In the genomic region with DNA sequence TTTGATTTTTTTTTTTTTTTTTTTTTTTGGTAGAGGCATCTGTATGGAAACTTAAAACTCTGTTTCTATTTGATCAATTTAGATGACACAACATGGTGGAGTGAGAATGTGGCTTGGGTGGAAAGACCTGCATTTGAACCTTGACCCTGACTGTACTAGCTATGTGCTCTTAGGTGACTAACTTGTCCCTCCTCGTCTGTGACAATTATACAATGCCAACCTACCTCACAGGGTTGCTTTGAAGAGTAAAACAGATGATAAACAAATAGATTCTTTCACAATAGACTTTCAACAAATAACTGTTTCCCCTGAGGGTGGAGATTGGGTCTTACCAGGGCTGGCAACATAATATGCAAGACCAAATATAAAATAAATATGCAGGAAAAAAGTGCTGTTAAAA, we compare ENCODE assay signal across 1 cellular context.
TF ChIP-seq lines count a peak whose summit lies in the region.

No MANE protein-coding gene starts in this region.

TF ChIP-seq in HepG2, 621 proteins besides CTCF, POLR2A, EP300 and RAD21 (continued from another document and continues in another):
- TF ChIP-seq ELF3 (CRISPR knock-in tag; IDR thresholded peaks at IDR 0.05) (peak; percentile 72; the same call in 1 of the 2 replicates), PHF20 (CRISPR knock-in tag; IDR thresholded peaks at IDR 0.05) (no peak), IRF2 (CRISPR knock-in tag; IDR thresholded peaks at IDR 0.05) (peak; percentile 71; the same call in 1 of the 2 replicates), MIXL1 (CRISPR knock-in tag; IDR thresholded peaks at IDR 0.05) (peak; percentile 71), MEIS1 (CRISPR knock-in tag; IDR thresholded peaks at IDR 0.05; ENCODE audit: borderline replicate concordance) (0 out of 2 replicates have a peak, but pooled peaks have one; percentile 37), FOXC1 (CRISPR knock-in tag; IDR thresholded peaks at IDR 0.05; ENCODE audit: borderline replicate concordance) (no peak), HOXA3 (CRISPR knock-in tag; IDR thresholded peaks at IDR 0.05) (peak; percentile 58; the same call in 1 of the 2 replicates), SNAPC2 (CRISPR knock-in tag; IDR thresholded peaks at IDR 0.05) (no peak), MIER3 (CRISPR knock-in tag; IDR thresholded peaks at IDR 0.05; ENCODE audit: borderline replicate concordance) (peak; percentile 25; the same call in 1 of the 2 replicates), ZFP1 (CRISPR knock-in tag; IDR thresholded peaks at IDR 0.05) (peak; percentile 57; the same call in 1 of the 2 replicates), TEAD3 (CRISPR knock-in tag; optimal IDR thresholded peaks at IDR 0.05; ENCODE audit: borderline replicate concordance) (peak; percentile 92), TGIF2 (CRISPR knock-in tag; IDR thresholded peaks at IDR 0.05) (0 out of 2 replicates have a peak, but pooled peaks have one; percentile 21), THAP11 (CRISPR knock-in tag; IDR thresholded peaks at IDR 0.05) (peak; percentile 63), FOXK1 (CRISPR knock-in tag; IDR thresholded peaks at IDR 0.05; ENCODE audit: borderline replicate concordance, low read depth) (peak; percentile 81), NCOR1 (IDR thresholded peaks at IDR 0.05; ENCODE audit: borderline replicate concordance, low read length) (peak; percentile 91; the same call in 1 of the 2 replicates), ZNF350 (CRISPR knock-in tag; IDR thresholded peaks at IDR 0.05; ENCODE audit: borderline replicate concordance, low read depth) (no peak), KLF6 (CRISPR knock-in tag; IDR thresholded peaks at IDR 0.05) (no peak), RXRB (CRISPR knock-in tag; IDR thresholded peaks at IDR 0.05; ENCODE audit: borderline replicate concordance) (peak; percentile 90), ZBTB21 (CRISPR knock-in tag; IDR thresholded peaks at IDR 0.05) (peak; percentile 59; the same call in 1 of the 2 replicates), KAT8 (CRISPR knock-in tag; IDR thresholded peaks at IDR 0.05) (peak; percentile 34; the same call in 1 of the 2 replicates), MAF1 (CRISPR knock-in tag; IDR thresholded peaks at IDR 0.05; ENCODE audit: borderline replicate concordance) (no peak), EHMT2 (IDR thresholded peaks at IDR 0.05; ENCODE audit: borderline replicate concordance, low read depth, low read length) (peak; percentile 48; the same call in 1 of the 2 replicates), ZNF724P (CRISPR knock-in tag; IDR thresholded peaks at IDR 0.05; ENCODE audit: borderline replicate concordance) (no peak), PHF21A (CRISPR knock-in tag; IDR thresholded peaks at IDR 0.05) (peak; percentile 75), ZNF552 (CRISPR knock-in tag; IDR thresholded peaks at IDR 0.05; ENCODE audit: borderline replicate concordance) (no peak), ZNF317 (CRISPR knock-in tag; IDR thresholded peaks at IDR 0.05) (peak; percentile 69; the same call in 1 of the 2 replicates), CREM (IDR thresholded peaks at IDR 0.05) (peak; percentile 69; the same call in 1 of the 2 replicates), CREM (CRISPR knock-in tag; IDR thresholded peaks at IDR 0.05) (no peak)
- TF ChIP-seq, protein P1, sequence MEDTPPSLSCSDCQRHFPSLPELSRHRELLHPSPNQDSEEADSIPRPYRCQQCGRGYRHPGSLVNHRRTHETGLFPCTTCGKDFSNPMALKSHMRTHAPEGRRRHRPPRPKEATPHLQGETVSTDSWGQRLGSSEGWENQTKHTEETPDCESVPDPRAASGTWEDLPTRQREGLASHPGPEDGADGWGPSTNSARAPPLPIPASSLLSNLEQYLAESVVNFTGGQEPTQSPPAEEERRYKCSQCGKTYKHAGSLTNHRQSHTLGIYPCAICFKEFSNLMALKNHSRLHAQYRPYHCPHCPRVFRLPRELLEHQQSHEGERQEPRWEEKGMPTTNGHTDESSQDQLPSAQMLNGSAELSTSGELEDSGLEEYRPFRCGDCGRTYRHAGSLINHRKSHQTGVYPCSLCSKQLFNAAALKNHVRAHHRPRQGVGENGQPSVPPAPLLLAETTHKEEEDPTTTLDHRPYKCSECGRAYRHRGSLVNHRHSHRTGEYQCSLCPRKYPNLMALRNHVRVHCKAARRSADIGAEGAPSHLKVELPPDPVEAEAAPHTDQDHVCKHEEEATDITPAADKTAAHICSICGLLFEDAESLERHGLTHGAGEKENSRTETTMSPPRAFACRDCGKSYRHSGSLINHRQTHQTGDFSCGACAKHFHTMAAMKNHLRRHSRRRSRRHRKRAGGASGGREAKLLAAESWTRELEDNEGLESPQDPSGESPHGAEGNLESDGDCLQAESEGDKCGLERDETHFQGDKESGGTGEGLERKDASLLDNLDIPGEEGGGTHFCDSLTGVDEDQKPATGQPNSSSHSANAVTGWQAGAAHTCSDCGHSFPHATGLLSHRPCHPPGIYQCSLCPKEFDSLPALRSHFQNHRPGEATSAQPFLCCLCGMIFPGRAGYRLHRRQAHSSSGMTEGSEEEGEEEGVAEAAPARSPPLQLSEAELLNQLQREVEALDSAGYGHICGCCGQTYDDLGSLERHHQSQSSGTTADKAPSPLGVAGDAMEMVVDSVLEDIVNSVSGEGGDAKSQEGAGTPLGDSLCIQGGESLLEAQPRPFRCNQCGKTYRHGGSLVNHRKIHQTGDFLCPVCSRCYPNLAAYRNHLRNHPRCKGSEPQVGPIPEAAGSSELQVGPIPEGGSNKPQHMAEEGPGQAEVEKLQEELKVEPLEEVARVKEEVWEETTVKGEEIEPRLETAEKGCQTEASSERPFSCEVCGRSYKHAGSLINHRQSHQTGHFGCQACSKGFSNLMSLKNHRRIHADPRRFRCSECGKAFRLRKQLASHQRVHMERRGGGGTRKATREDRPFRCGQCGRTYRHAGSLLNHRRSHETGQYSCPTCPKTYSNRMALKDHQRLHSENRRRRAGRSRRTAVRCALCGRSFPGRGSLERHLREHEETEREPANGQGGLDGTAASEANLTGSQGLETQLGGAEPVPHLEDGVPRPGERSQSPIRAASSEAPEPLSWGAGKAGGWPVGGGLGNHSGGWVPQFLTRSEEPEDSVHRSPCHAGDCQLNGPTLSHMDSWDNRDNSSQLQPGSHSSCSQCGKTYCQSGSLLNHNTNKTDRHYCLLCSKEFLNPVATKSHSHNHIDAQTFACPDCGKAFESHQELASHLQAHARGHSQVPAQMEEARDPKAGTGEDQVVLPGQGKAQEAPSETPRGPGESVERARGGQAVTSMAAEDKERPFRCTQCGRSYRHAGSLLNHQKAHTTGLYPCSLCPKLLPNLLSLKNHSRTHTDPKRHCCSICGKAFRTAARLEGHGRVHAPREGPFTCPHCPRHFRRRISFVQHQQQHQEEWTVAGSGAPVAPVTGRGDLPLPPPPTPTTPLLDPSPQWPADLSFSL (CRISPR knock-in tag; IDR thresholded peaks at IDR 0.05), result no peak; the same call in 1 of the 2 replicates
- TF ChIP-seq, protein P2, sequence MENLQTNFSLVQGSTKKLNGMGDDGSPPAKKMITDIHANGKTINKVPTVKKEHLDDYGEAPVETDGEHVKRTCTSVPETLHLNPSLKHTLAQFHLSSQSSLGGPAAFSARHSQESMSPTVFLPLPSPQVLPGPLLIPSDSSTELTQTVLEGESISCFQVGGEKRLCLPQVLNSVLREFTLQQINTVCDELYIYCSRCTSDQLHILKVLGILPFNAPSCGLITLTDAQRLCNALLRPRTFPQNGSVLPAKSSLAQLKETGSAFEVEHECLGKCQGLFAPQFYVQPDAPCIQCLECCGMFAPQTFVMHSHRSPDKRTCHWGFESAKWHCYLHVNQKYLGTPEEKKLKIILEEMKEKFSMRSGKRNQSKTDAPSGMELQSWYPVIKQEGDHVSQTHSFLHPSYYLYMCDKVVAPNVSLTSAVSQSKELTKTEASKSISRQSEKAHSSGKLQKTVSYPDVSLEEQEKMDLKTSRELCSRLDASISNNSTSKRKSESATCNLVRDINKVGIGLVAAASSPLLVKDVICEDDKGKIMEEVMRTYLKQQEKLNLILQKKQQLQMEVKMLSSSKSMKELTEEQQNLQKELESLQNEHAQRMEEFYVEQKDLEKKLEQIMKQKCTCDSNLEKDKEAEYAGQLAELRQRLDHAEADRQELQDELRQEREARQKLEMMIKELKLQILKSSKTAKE (CRISPR knock-in tag; IDR thresholded peaks at IDR 0.05; ENCODE audit: borderline replicate concordance), result peak; percentile 79; the same call in 1 of the 2 replicates
- TF ChIP-seq, protein P3, sequence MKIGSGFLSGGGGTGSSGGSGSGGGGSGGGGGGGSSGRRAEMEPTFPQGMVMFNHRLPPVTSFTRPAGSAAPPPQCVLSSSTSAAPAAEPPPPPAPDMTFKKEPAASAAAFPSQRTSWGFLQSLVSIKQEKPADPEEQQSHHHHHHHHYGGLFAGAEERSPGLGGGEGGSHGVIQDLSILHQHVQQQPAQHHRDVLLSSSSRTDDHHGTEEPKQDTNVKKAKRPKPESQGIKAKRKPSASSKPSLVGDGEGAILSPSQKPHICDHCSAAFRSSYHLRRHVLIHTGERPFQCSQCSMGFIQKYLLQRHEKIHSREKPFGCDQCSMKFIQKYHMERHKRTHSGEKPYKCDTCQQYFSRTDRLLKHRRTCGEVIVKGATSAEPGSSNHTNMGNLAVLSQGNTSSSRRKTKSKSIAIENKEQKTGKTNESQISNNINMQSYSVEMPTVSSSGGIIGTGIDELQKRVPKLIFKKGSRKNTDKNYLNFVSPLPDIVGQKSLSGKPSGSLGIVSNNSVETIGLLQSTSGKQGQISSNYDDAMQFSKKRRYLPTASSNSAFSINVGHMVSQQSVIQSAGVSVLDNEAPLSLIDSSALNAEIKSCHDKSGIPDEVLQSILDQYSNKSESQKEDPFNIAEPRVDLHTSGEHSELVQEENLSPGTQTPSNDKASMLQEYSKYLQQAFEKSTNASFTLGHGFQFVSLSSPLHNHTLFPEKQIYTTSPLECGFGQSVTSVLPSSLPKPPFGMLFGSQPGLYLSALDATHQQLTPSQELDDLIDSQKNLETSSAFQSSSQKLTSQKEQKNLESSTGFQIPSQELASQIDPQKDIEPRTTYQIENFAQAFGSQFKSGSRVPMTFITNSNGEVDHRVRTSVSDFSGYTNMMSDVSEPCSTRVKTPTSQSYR (CRISPR knock-in tag; IDR thresholded peaks at IDR 0.05; ENCODE audit: borderline replicate concordance), result peak; percentile 35; the same call in 1 of the 2 replicates
- TF ChIP-seq, protein P4, sequence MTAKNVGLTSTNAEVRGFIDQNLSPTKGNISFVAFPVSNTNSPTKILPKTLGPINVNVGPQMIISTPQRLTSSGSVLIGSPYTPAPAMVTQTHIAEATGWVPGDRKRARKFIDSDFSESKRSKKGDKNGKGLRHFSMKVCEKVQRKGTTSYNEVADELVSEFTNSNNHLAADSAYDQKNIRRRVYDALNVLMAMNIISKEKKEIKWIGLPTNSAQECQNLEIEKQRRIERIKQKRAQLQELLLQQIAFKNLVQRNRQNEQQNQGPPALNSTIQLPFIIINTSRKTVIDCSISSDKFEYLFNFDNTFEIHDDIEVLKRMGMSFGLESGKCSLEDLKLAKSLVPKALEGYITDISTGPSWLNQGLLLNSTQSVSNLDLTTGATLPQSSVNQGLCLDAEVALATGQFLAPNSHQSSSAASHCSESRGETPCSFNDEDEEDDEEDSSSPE (CRISPR knock-in tag; IDR thresholded peaks at IDR 0.05), result 0 out of 2 replicates have a peak, but pooled peaks have one; percentile 20
- TF ChIP-seq, protein P5, sequence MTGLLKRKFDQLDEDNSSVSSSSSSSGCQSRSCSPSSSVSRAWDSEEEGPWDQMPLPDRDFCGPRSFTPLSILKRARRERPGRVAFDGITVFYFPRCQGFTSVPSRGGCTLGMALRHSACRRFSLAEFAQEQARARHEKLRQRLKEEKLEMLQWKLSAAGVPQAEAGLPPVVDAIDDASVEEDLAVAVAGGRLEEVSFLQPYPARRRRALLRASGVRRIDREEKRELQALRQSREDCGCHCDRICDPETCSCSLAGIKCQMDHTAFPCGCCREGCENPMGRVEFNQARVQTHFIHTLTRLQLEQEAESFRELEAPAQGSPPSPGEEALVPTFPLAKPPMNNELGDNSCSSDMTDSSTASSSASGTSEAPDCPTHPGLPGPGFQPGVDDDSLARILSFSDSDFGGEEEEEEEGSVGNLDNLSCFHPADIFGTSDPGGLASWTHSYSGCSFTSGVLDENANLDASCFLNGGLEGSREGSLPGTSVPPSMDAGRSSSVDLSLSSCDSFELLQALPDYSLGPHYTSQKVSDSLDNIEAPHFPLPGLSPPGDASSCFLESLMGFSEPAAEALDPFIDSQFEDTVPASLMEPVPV (CRISPR knock-in tag; IDR thresholded peaks at IDR 0.05), result no peak
- TF ChIP-seq, protein P6, sequence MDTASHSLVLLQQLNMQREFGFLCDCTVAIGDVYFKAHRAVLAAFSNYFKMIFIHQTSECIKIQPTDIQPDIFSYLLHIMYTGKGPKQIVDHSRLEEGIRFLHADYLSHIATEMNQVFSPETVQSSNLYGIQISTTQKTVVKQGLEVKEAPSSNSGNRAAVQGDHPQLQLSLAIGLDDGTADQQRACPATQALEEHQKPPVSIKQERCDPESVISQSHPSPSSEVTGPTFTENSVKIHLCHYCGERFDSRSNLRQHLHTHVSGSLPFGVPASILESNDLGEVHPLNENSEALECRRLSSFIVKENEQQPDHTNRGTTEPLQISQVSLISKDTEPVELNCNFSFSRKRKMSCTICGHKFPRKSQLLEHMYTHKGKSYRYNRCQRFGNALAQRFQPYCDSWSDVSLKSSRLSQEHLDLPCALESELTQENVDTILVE (CRISPR knock-in tag; IDR thresholded peaks at IDR 0.05), result 0 out of 2 replicates have a peak, but pooled peaks have one; percentile 57
- TF ChIP-seq, protein P7, sequence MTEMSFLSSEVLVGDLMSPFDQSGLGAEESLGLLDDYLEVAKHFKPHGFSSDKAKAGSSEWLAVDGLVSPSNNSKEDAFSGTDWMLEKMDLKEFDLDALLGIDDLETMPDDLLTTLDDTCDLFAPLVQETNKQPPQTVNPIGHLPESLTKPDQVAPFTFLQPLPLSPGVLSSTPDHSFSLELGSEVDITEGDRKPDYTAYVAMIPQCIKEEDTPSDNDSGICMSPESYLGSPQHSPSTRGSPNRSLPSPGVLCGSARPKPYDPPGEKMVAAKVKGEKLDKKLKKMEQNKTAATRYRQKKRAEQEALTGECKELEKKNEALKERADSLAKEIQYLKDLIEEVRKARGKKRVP (CRISPR knock-in tag; IDR thresholded peaks at IDR 0.05), result peak in 1 of 2 experiments; percentile 54; a peak in 2 of 4 replicates
- TF ChIP-seq, protein P8, sequence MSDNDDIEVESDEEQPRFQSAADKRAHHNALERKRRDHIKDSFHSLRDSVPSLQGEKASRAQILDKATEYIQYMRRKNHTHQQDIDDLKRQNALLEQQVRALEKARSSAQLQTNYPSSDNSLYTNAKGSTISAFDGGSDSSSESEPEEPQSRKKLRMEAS (IDR thresholded peaks at IDR 0.05), result peak; percentile 51; the same call in 1 of the 2 replicates
- TF ChIP-seq, protein P9, sequence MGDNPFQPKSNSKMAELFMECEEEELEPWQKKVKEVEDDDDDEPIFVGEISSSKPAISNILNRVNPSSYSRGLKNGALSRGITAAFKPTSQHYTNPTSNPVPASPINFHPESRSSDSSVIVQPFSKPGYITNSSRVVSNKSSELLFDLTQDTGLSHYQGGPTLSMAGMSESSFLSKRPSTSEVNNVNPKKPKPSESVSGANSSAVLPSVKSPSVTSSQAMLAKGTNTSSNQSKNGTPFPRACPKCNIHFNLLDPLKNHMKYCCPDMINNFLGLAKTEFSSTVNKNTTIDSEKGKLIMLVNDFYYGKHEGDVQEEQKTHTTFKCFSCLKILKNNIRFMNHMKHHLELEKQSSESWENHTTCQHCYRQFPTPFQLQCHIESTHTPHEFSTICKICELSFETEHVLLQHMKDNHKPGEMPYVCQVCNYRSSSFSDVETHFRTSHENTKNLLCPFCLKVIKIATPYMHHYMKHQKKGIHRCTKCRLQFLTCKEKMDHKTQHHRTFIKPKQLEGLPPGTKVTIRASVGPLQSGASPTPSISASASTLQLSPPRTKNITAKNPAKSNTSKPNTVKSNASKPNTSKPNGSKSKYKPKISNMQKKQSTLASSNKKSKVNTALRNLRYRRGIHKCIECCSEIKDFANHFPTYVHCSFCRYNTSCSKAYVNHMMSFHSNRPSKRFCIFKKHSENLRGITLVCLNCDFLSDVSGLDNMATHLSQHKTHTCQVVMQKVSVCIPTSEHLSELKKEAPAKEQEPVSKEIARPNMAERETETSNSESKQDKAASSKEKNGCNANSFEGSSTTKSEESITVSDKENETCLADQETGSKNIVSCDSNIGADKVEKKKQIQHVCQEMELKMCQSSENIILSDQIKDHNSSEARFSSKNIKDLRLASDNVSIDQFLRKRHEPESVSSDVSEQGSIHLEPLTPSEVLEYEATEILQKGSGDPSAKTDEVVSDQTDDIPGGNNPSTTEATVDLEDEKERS (CRISPR knock-in tag; IDR thresholded peaks at IDR 0.05), result 0 out of 2 replicates have a peak, but pooled peaks have one; percentile 5
